In the genomic region with DNA sequence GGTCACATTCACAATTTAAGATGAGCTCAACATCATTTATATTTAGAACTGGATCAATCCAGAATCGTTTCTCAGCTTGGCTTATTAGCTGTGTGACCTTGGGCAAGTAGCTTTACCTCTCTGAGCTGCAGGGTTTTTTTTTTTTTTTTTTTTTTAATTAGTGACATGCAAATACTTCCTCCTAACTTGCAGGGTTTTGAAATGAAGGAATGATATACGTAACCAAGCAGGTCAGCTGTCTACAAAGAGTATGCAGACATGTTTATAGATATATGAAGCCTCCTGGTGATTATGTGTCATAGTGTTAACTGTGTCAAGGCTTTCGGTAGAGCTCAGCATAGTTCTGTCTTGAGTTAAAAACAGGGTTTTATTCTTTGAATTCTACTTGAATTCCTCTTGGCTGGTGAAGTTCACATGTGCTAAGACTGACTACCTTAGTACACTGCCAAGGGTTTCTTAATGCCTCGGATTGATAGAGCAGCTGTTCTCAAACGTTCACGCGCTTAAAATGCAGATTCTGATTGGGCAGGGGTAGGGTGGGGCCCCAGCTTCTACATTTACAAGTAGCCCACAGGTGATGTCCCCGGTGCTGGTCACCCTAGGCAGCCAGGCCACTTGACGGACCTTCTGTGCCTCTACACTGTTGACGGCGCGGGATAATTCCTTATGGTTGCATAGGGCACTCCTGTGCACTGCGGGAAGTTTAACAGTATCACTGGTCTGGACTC, we compare ENCODE assay signal across 8 cellular contexts. TPM values are rescaled to one million over a fixed set of nuclear protein-coding genes. Genes with fewer than 3 reads are reported as not detected.
A peak's percentile ranks its signal among the peaks of the same experiment; 100 is the strongest.
DNase-seq lines count a peak whose midpoint lies in the region; ATAC-seq and TF ChIP-seq lines count a peak whose summit lies in the region.

No MANE protein-coding gene starts in this region.

- H3K36me3 ChIP-seq in muscle layer of duodenum (ENCODE audit: control insufficient read depth in 1 of 2, insufficient read depth in 2 of 2, low read length in 2 of 2) = no peaks in the 10 kb centered on the region

- H3K9me3 ChIP-seq in muscle layer of duodenum (ENCODE audit: control insufficient read depth in 1 of 2, low read length in 2 of 2) = no peaks in the 10 kb centered on the region

- TF ChIP-seq CTCF in dorsolateral prefrontal cortex (IDR thresholded peaks at IDR 0.05 in 54 of 56, conservative IDR thresholded peaks at IDR 0.05 in 2 of 56; ENCODE audit: low read depth in 1 of 56, partially characterized antibody in 56 of 56) = no peak

- H3K36me3 Mint-ChIP-seq in activated CD8-positive, alpha-beta memory T cell treated with anti-CD3 and anti-CD28 coated beads, Interleukin-2, amount 10 ng/mL, durations not matched to agents 7 days and 5 days = peaks cover 7% of the 10 kb centered on the region

- H3K4me3 ChIP-seq in dorsolateral prefrontal cortex (peak overlapping the region; percentile 51 to 100 (median 88)), muscle layer of duodenum (ENCODE audit: low read depth in 1 of 2, low read length in 2 of 2) (peak overlapping the region; percentile 65 to 90)

- H3K4me3 Mint-ChIP-seq in activated CD8-positive, alpha-beta memory T cell treated with anti-CD3 and anti-CD28 coated beads, Interleukin-2, amount 10 ng/mL, durations not matched to agents 7 days and 5 days = peak overlapping the region; percentile 79

- H3K4me1 ChIP-seq in muscle layer of duodenum (ENCODE audit: control insufficient read depth in 1 of 2, insufficient read depth in 2 of 2, low read length in 2 of 2) = peaks cover 0 to 5% of the 10 kb centered on the region in 2 donors

- peak; percentile 1 for ATAC-seq in activated CD8-positive, alpha-beta memory T cell treated with anti-CD3 and anti-CD28 coated beads, Interleukin-2, amount 10 ng/mL, durations not matched to agents 7 days and 5 days
- ATAC-seq in HG02623 (IDR thresholded peaks at IDR 0.05; ENCODE audit: unreplicated experiment) = peak; percentile 11

- intact Hi-C loops in dorsolateral prefrontal cortex (cut with DNase I) = no loop called here

- DNase-seq in activated CD8-positive, alpha-beta memory T cell treated with anti-CD3 and anti-CD28 coated beads, Interleukin-2, amount 10 ng/mL, durations not matched to agents 7 days and 5 days = peak; percentile 44
- no peak for DNase-seq in activated CD8-positive, alpha-beta memory T cell treated with anti-CD3 and anti-CD28 coated beads for 24 hours
- DNase-seq in NCI-H82 (lab: John Stamatoyannopoulos, UW) = peak; percentile 79
- DNase-seq in dorsolateral prefrontal cortex = peak in 7 of 10 donors; percentile 14 to 50 (median 43)
- no peak for DNase-seq in pons (ENCODE audit: low spot score)
- DNase-seq in HPDE6-E6E7 (ENCODE audit: extremely low spot score) = no peak

- CTCF ChIA-PET in activated CD8-positive, alpha-beta memory T cell treated with anti-CD3 and anti-CD28 coated beads, Interleukin-2, amount 10 ng/mL, durations not matched to agents 7 days and 5 days (lab: Charles Lee) = interaction anchor here (1.1 to 2.2 kb wide), 2 partner anchors 12 to 14 kb away, joined by 4 to 9 read pairs; no protein-coding TSS in a partner anchor

- H3K27me3 ChIP-seq in dorsolateral prefrontal cortex (no peaks in the 10 kb centered on the region), muscle layer of duodenum (ENCODE audit: low read depth, low read length) (no peaks in the 10 kb centered on the region)

- H3K27ac Mint-ChIP-seq in activated CD8-positive, alpha-beta memory T cell treated with anti-CD3 and anti-CD28 coated beads, Interleukin-2, amount 10 ng/mL, durations not matched to agents 7 days and 5 days = peak overlapping the region; percentile 85

- H3K27me3 Mint-ChIP-seq in activated CD8-positive, alpha-beta memory T cell treated with anti-CD3 and anti-CD28 coated beads, Interleukin-2, amount 10 ng/mL, durations not matched to agents 7 days and 5 days = no peaks in the 10 kb centered on the region

- H3K27ac ChIP-seq in dorsolateral prefrontal cortex (peak overlapping the region in 46 of 59 donors; percentile 9 to 98 (median 95)), muscle layer of duodenum (ENCODE audit: low read length) (peak overlapping the region; percentile 51)

- no peaks in the 10 kb centered on the region for H3K9me3 Mint-ChIP-seq in activated CD8-positive, alpha-beta memory T cell treated with anti-CD3 and anti-CD28 coated beads, Interleukin-2, amount 10 ng/mL, durations not matched to agents 7 days and 5 days (ENCODE audit: low read depth)

- peaks cover 21% of the 10 kb centered on the region for H3K4me1 Mint-ChIP-seq in activated CD8-positive, alpha-beta memory T cell treated with anti-CD3 and anti-CD28 coated beads, Interleukin-2, amount 10 ng/mL, durations not matched to agents 7 days and 5 days

RNA-seq across cellular contexts. Expression of a gene that starts 0.6 kb away (rescaled TPM):
- 1 to 10 TPM; 1.5 to 1.7 TPM for total RNA-seq in activated CD8-positive, alpha-beta memory T cell treated with anti-CD3 and anti-CD28 coated beads, Interleukin-2, amount 10 ng/mL, durations not matched to agents 7 days and 5 days
- 10 to 100 TPM in 119 of 120 experiments, 1 to 10 TPM in 1; 5.0 to 73.7 (median 23.6) TPM for total RNA-seq in dorsolateral prefrontal cortex

RNA-seq across cellular contexts. Expression of a gene that starts 1.1 kb away (rescaled TPM):
- total RNA-seq in activated CD8-positive, alpha-beta memory T cell treated with anti-CD3 and anti-CD28 coated beads, Interleukin-2, amount 10 ng/mL, durations not matched to agents 7 days and 5 days = 10 to 100 TPM; 16.3 to 19.1 TPM
- 10 to 100 TPM in 117 of 120 experiments, 1 to 10 TPM in 3; 8.9 to 39.3 (median 18.6) TPM for total RNA-seq in dorsolateral prefrontal cortex

Comparison
In these comparisons a context has a peak if more than half of its experiments do, and no peak if none do; other contexts are left out.
1. DNase-seq: peak in activated CD8-positive, alpha-beta memory T cell treated with anti-CD3 and anti-CD28 coated beads, Interleukin-2, amount 10 ng/mL, durations not matched to agents 7 days and 5 days (single experiment), NCI-H82 (single experiment) and dorsolateral prefrontal cortex (7 of 10); none in activated CD8-positive, alpha-beta memory T cell treated with anti-CD3 and anti-CD28 coated beads for 24 hours (single experiment), pons (single experiment) and HPDE6-E6E7 (single experiment).